8 cellular contexts compared by ENCODE assay signal in genomic region chr3:16247282-16248058, GRCh38. TPM values are rescaled to one million over a fixed set of nuclear protein-coding genes. Genes with fewer than 3 reads are reported as not detected.
DNase-seq lines count a peak whose midpoint lies in the region; ATAC-seq, FAIRE-seq and TF ChIP-seq lines count a peak whose summit lies in the region.

No MANE protein-coding gene starts in this region.

- peak; percentile 46 for DNase-seq in AG09309 (ENCODE audit: low read depth)
- peak; percentile 68 for DNase-seq in NCI-H2196 (lab: John Stamatoyannopoulos, UW; ENCODE audit: unreplicated experiment)
- DNase-seq in bronchial epithelial cell (ENCODE audit: low read depth) = peak; percentile 63
- peak; percentile 18 for DNase-seq in kidney epithelial cell (ENCODE audit: low read depth)
- peak; percentile 50 to 75 for DNase-seq in stimulated activated CD4-positive, alpha-beta T cell treated with anti-CD3 and anti-CD28 coated beads, Interleukin-1b, Interleukin-23, amount 100 ng/mL, for 4 hours (ENCODE audit: low read depth in 2 of 2)

- FAIRE-seq in bronchial epithelial cell (lab: Jason Lieb, UNC) = no peak

- peak; percentile 78 for ATAC-seq in GM18868 (IDR thresholded peaks at IDR 0.05; ENCODE audit: unreplicated experiment)
- ATAC-seq in HG03066 (IDR thresholded peaks at IDR 0.05; ENCODE audit: low read depth, unreplicated experiment) = peak; percentile 77

- TF ChIP-seq CTCF in AG09309 (IDR thresholded peaks at IDR 0.05; ENCODE audit: control insufficient read depth, insufficient read depth, low read depth, low read length, missing control alignments) (peak; percentile 92), WI38 (IDR thresholded peaks at IDR 0.05; ENCODE audit: low read depth, low read length) (peak; percentile 81), bronchial epithelial cell (IDR thresholded peaks at IDR 0.05; ENCODE audit: insufficient read depth, low read length, severe bottlenecking) (peak; percentile 93), kidney epithelial cell (IDR thresholded peaks at IDR 0.05; ENCODE audit: insufficient read depth, low read length, poor library complexity, severe bottlenecking) (peak; percentile 87)

- H3K36me3 ChIP-seq in bronchial epithelial cell (ENCODE audit: control insufficient read depth, insufficient read depth, low read length) (no peaks in the 10 kb centered on the region), kidney epithelial cell (ENCODE audit: control insufficient read depth, insufficient read depth, low read length) (no peaks in the 10 kb centered on the region)

- H3K4me3 ChIP-seq in AG09309 (ENCODE audit: control insufficient read depth, low read depth, low read length) (no peak overlapping the region), WI38 (ENCODE audit: low read depth, low read length) (no peak overlapping the region), bronchial epithelial cell (ENCODE audit: low read depth, low read length) (no peak overlapping the region), kidney epithelial cell (ENCODE audit: low read depth, low read length) (no peak overlapping the region)

- H3K27me3 ChIP-seq in bronchial epithelial cell (ENCODE audit: control insufficient read depth, insufficient read depth, low read length) (no peaks in the 10 kb centered on the region), kidney epithelial cell (ENCODE audit: control insufficient read depth, insufficient read depth, low read length) (no peaks in the 10 kb centered on the region)

RNA-seq across cellular contexts. Expression of gene DPH3, which starts 17.3 kb away (rescaled TPM):
- total RNA-seq in bronchial epithelial cell (15.0 and 20.6 TPM in 2 replicates), kidney epithelial cell (29.6 and 30.5 TPM in 2 replicates)

RNA-seq across cellular contexts. Expression of gene OXNAD1, which starts 17.5 kb away (rescaled TPM):
- total RNA-seq in bronchial epithelial cell (17.6 and 18.6 TPM in 2 replicates), kidney epithelial cell (16.6 and 18.8 TPM in 2 replicates)

Comparison
In these comparisons a context has a peak if more than half of its experiments do, and no peak if none do; other contexts are left out.
1. DNase-seq: peak in every context shown above with its lines; median percentile 68 in NCI-H2196; 63 in bronchial epithelial cell; 62 in stimulated activated CD4-positive, alpha-beta T cell treated with anti-CD3 and anti-CD28 coated beads, Interleukin-1b, Interleukin-23, amount 100 ng/mL, for 4 hours; 46 in AG09309; 18 in kidney epithelial cell.